In genomic region chr3:174253221-174253620, GRCh38 we compare ENCODE assay signal across 31 cellular contexts.
DNase-seq lines count a peak whose midpoint lies in the region; ATAC-seq, FAIRE-seq and TF ChIP-seq lines count a peak whose summit lies in the region.
"Had no signal": no experiment of that assay in that cellular context is flagged by ENCODE, and none has a peak within 500 bp of the region (broad histone marks: within the 10 kb centered on the region; RNA-seq: fewer than 3 reads in every experiment).

No MANE protein-coding gene starts in this region.

- H4K20me1 ChIP-seq in H1 (replicated peaks in 1 of 2; ENCODE audit: control insufficient read depth in 1 of 2, insufficient read depth in 2 of 2, low read length in 2 of 2), result no peaks in the 10 kb centered on the region

- no peaks in the 10 kb centered on the region for H3K79me1 ChIP-seq in H1 (ENCODE audit: low read depth, low read length)

- H3K36me3 ChIP-seq in H1 (ENCODE audit: control insufficient read depth in 2 of 4, insufficient read depth in 4 of 4, low read length in 3 of 4), result no peaks in the 10 kb centered on the region
- H3K36me3 ChIP-seq: ascending aorta, heart left ventricle, tibial artery had no signal

- 89% methylated on average over 2 of the region's 2 CpGs; no CpG with 5 or more reads in 1 of the 2 experiments for WGBS in H1 (ENCODE audit: extremely low coverage in 1 of 2, insufficient coverage in 1 of 2, insufficient read length in 1 of 2, insufficient replicate concordance in 2 of 2, low coverage in 1 of 2, low lambda C conversion rate in 2 of 2, missing lambda C conversion rate in 1 of 2), 2 experiments

- H2BK15ac ChIP-seq in H1 (ENCODE audit: low read length), result 0 out of 2 replicates have a peak overlapping the region, but pooled peaks have one; percentile 40

- H3K79me2 ChIP-seq in H1 (ENCODE audit: control insufficient read depth in 1 of 2, insufficient read depth in 2 of 2, low read length in 2 of 2), result no peaks in the 10 kb centered on the region

- H3K27ac Mint-ChIP-seq in activated CD8-positive, alpha-beta memory T cell treated with anti-CD3 and anti-CD28 coated beads, Interleukin-2, amount 10 ng/mL, durations not matched to agents 7 days and 5 days, result no peak overlapping the region
- H3K27ac Mint-ChIP-seq in mesothelial cell of epicardium, result no peak overlapping the region
- H3K27ac Mint-ChIP-seq: activated B cell treated with CpG ODN at 0.5 μM for 24 hours; activated naive CD8-positive, alpha-beta T cell; CD8-positive, alpha-beta memory T cell; stimulated activated naive CD8-positive, alpha-beta T cell treated with anti-CD3 and anti-CD28 coated beads, Interleukin-15, Interleukin-2, amounts not matched to agents 100 ng/mL and 50 ng/mL, for 24 hours had no signal

- TF ChIP-seq RAD21 in H1 (IDR thresholded peaks at IDR 0.05 in 1 of 2, conservative IDR thresholded peaks at IDR 0.05 in 1 of 2; ENCODE audit: low read depth in 2 of 2, low read length in 2 of 2), result no peak

- H3K27ac ChIP-seq in H1 (ENCODE audit: low read depth, low read length), result no peak overlapping the region
- H3K27ac ChIP-seq: 22Rv1, ascending aorta, dorsolateral prefrontal cortex, epithelial cell of prostate, heart left ventricle, tibial artery had no signal

- H2AK5ac ChIP-seq in H1 (ENCODE audit: low read depth, low read length), result no peak overlapping the region

- no peak overlapping the region for H3K14ac ChIP-seq in H1 (ENCODE audit: insufficient read length)

- H2BK20ac ChIP-seq in H1 (ENCODE audit: low read length), result 0 out of 2 replicates have a peak overlapping the region, but pooled peaks have one; percentile 83

- TF ChIP-seq EP300 in H1 (IDR thresholded peaks at IDR 0.05; ENCODE audit: borderline replicate concordance in 1 of 2, low read depth in 2 of 2, low read length in 2 of 2), result no peak

- no peak for TF ChIP-seq POLR2A in H1 (IDR thresholded peaks at IDR 0.05; ENCODE audit: control extremely low read depth in 1 of 2, low read depth in 2 of 2, low read length in 2 of 2)

- H3K4me2 ChIP-seq in H1 (ENCODE audit: insufficient read depth in 1 of 2, low read depth in 2 of 2, low read length in 2 of 2), result no peak overlapping the region

- H3K27me3 ChIP-seq in H1 (replicated peaks in 1 of 4; ENCODE audit: control insufficient read depth in 3 of 4, extremely low read depth in 1 of 4, insufficient read depth in 3 of 4, low read length in 3 of 4), result no peaks in the 10 kb centered on the region
- H3K27me3 ChIP-seq: ascending aorta, dorsolateral prefrontal cortex, heart left ventricle, tibial artery had no signal

- H3K4me1 ChIP-seq in H1 (replicated peaks in 1 of 4; ENCODE audit: control insufficient read depth in 3 of 4, insufficient read depth in 4 of 4, low read length in 3 of 4), result peaks cover 0 to 3% (median 0%) of the 10 kb centered on the region in 4 experiments; a peak in 1 of 7 replicates

- no peak overlapping the region for H3K4me3 ChIP-seq in H1 (ENCODE audit: extremely low read depth in 1 of 4, insufficient read depth in 2 of 4, low read depth in 3 of 4, low read length in 4 of 4)
- H3K4me3 ChIP-seq: ascending aorta, dorsolateral prefrontal cortex, heart left ventricle, tibial artery had no signal

- H3K23me2 ChIP-seq in H1 (ENCODE audit: low read depth, low read length), result no peaks in the 10 kb centered on the region

- H4K5ac ChIP-seq in H1 (ENCODE audit: insufficient read length, low read depth, low read length), result no peak overlapping the region

- no peaks in the 10 kb centered on the region for H3K4me1 Mint-ChIP-seq in activated CD8-positive, alpha-beta memory T cell treated with anti-CD3 and anti-CD28 coated beads, Interleukin-2, amount 10 ng/mL, durations not matched to agents 7 days and 5 days
- H3K4me1 Mint-ChIP-seq in mesothelial cell of epicardium, result peaks cover 20% of the 10 kb centered on the region
- H3K4me1 Mint-ChIP-seq: activated B cell treated with CpG ODN at 0.5 μM for 24 hours; CD8-positive, alpha-beta memory T cell; central memory CD8-positive, alpha-beta T cell had no signal

- no peak for ATAC-seq in activated CD8-positive, alpha-beta memory T cell treated with anti-CD3 and anti-CD28 coated beads, Interleukin-2, amount 10 ng/mL, durations not matched to agents 7 days and 5 days
- no peak for ATAC-seq in HG02642 (IDR thresholded peaks at IDR 0.05; ENCODE audit: poor library complexity, unreplicated experiment)
- ATAC-seq: heart left ventricle, right cardiac atrium had no signal

- no peak overlapping the region for H3K56ac ChIP-seq in H1 (replicated peaks; ENCODE audit: insufficient read length, low read depth, low read length)

- 0 out of 4 replicates have a peak, but pooled peaks cover 2 to 3% of the 10 kb centered on the region in 2 experiments for H3K9me3 ChIP-seq in H1 (ENCODE audit: insufficient read depth in 2 of 2, low read depth in 1 of 2, low read length in 1 of 2)
- H3K9me3 ChIP-seq: tibial artery had no signal

- H2BK120ac ChIP-seq in H1 (replicated peaks; ENCODE audit: low read depth, low read length), result peak overlapping the region; percentile 64

- H2AFZ ChIP-seq in H1 (ENCODE audit: low read length), result no peak overlapping the region

- no peak for FAIRE-seq in H1 (lab: Jason Lieb, UNC)
- FAIRE-seq: HTR-8/SVneo had no signal

- H3K27me3 Mint-ChIP-seq in activated CD8-positive, alpha-beta memory T cell treated with anti-CD3 and anti-CD28 coated beads, Interleukin-2, amount 10 ng/mL, durations not matched to agents 7 days and 5 days, result no peaks in the 10 kb centered on the region
- no peaks in the 10 kb centered on the region for H3K27me3 Mint-ChIP-seq in mesothelial cell of epicardium (ENCODE audit: low read depth)
- H3K27me3 Mint-ChIP-seq: activated B cell treated with CpG ODN at 0.5 μM for 24 hours; activated naive CD8-positive, alpha-beta T cell; CD8-positive, alpha-beta memory T cell; central memory CD8-positive, alpha-beta T cell; stimulated activated naive CD8-positive, alpha-beta T cell treated with anti-CD3 and anti-CD28 coated beads, Interleukin-15, Interleukin-2, amounts not matched to agents 100 ng/mL and 50 ng/mL, for 24 hours had no signal

- TF ChIP-seq CTCF in H1 (IDR thresholded peaks at IDR 0.05; ENCODE audit: control extremely low read depth in 1 of 3, insufficient read depth in 1 of 3, low read depth in 1 of 3, low read length in 3 of 3) (no peak), mesothelial cell of epicardium (IDR thresholded peaks at IDR 0.05; ENCODE audit: unreplicated experiment) (no peak)

- H3K9ac ChIP-seq in H1 (replicated peaks in 1 of 4; ENCODE audit: extremely low read depth in 1 of 4, low read depth in 3 of 4, low read length in 3 of 4), result no peak overlapping the region

- no peaks in the 10 kb centered on the region for H3K36me3 Mint-ChIP-seq in activated CD8-positive, alpha-beta memory T cell treated with anti-CD3 and anti-CD28 coated beads, Interleukin-2, amount 10 ng/mL, durations not matched to agents 7 days and 5 days
- no peaks in the 10 kb centered on the region for H3K36me3 Mint-ChIP-seq in mesothelial cell of epicardium
- H3K36me3 Mint-ChIP-seq: activated naive CD8-positive, alpha-beta T cell; CD8-positive, alpha-beta memory T cell had no signal

- no peak overlapping the region for H3K4me3 Mint-ChIP-seq in activated CD8-positive, alpha-beta memory T cell treated with anti-CD3 and anti-CD28 coated beads, Interleukin-2, amount 10 ng/mL, durations not matched to agents 7 days and 5 days
- no peak overlapping the region for H3K4me3 Mint-ChIP-seq in mesothelial cell of epicardium
- H3K4me3 Mint-ChIP-seq: activated B cell treated with CpG ODN at 0.5 μM for 24 hours; activated naive CD8-positive, alpha-beta T cell; CD8-positive, alpha-beta memory T cell; central memory CD8-positive, alpha-beta T cell; stimulated activated naive CD8-positive, alpha-beta T cell treated with anti-CD3 and anti-CD28 coated beads, Interleukin-15, Interleukin-2, amounts not matched to agents 100 ng/mL and 50 ng/mL, for 24 hours had no signal

- POLR2A ChIA-PET in H1 (lab: Charles Lee; ENCODE audit: partially characterized antibody), result interaction anchor here (1.3 to 1.4 kb wide), 2 partner anchors 11 to 21 kb away, joined by 3 read pairs; no protein-coding TSS in a partner anchor

- H3K23ac ChIP-seq in H1 (ENCODE audit: insufficient read length), result no peak overlapping the region

- CTCF ChIA-PET in H1 (lab: Charles Lee; ENCODE audit: partially characterized antibody), result interaction anchor here (0.7 kb wide), 1 partner anchor 309 kb away, joined by 3 read pairs; no protein-coding TSS in a partner anchor
- CTCF ChIA-PET in activated CD8-positive, alpha-beta memory T cell treated with anti-CD3 and anti-CD28 coated beads, Interleukin-2, amount 10 ng/mL, durations not matched to agents 7 days and 5 days (lab: Charles Lee), result no interaction called here

- H3K4ac ChIP-seq in H1 (replicated peaks; ENCODE audit: insufficient read length, low read depth, low read length), result peak overlapping the region; percentile 53

- H4K91ac ChIP-seq in H1 (replicated peaks; ENCODE audit: insufficient read length, low read length), result no peak overlapping the region

- H2BK12ac ChIP-seq in H1 (ENCODE audit: low read depth, low read length), result no peak overlapping the region

- peaks cover 7% of the 10 kb centered on the region for H3K9me3 Mint-ChIP-seq in activated CD8-positive, alpha-beta memory T cell treated with anti-CD3 and anti-CD28 coated beads, Interleukin-2, amount 10 ng/mL, durations not matched to agents 7 days and 5 days (ENCODE audit: low read depth)
- peaks cover 12% of the 10 kb centered on the region for H3K9me3 Mint-ChIP-seq in mesothelial cell of epicardium
- H3K9me3 Mint-ChIP-seq: stimulated activated naive CD8-positive, alpha-beta T cell treated with anti-CD3 and anti-CD28 coated beads, Interleukin-15, Interleukin-2, amounts not matched to agents 100 ng/mL and 50 ng/mL, for 24 hours had no signal

- H3K18ac ChIP-seq in H1 (ENCODE audit: extremely low read depth, low read length), result no peak overlapping the region

- peak; percentile 7 for DNase-seq in NCI-H146 (lab: John Stamatoyannopoulos, UW)
- no peak for DNase-seq in NCI-H146 treated with DMSO at 0.1 percent for 48 hours (lab: John Stamatoyannopoulos, UW; ENCODE audit: unreplicated experiment)
- peak; percentile 85 for DNase-seq in NCI-H69 (lab: John Stamatoyannopoulos, UW)
- no peak for DNase-seq in H1 (ENCODE audit: low read depth in 1 of 2, low spot score in 2 of 2)
- DNase-seq in activated CD8-positive, alpha-beta memory T cell treated with anti-CD3 and anti-CD28 coated beads, Interleukin-2, amount 10 ng/mL, durations not matched to agents 7 days and 5 days, result no peak
- no peak for DNase-seq in mesothelial cell of epicardium (ENCODE audit: low spot score in 2 of 2, unreplicated experiment in 2 of 2)
- DNase-seq in NCI-H2196 (lab: John Stamatoyannopoulos, UW; ENCODE audit: unreplicated experiment), result no peak
- DNase-seq: activated B cell treated with CpG ODN at 0.5 μM for 24 hours; activated CD8-positive, alpha-beta memory T cell treated with anti-CD3 and anti-CD28 coated beads, Interleukin-2, amount 50 U/mL, for 4 hours; AML-193; CD8-positive, alpha-beta memory T cell; DMS53; dorsolateral prefrontal cortex; heart left ventricle; KBM-7; kidney glomerular epithelial cell; MM.1S; NCI-H1417 treated with DMSO at 0.1 percent for 48 hours; NCI-H748 treated with DMSO at 0.1 percent for 48 hours; right cardiac atrium; stimulated activated CD4-positive, alpha-beta T cell treated with anti-CD3 and anti-CD28 coated beads, Interleukin-12 subunit alpha, Interleukin-12 subunit beta, amount 100 ng/mL, for 4 hours; SW 1271; tibial artery had no signal

- H2BK5ac ChIP-seq in H1 (ENCODE audit: low read depth, low read length), result peak overlapping the region; percentile 48; the same call in 1 of the 2 replicates

- no peak overlapping the region for H4K8ac ChIP-seq in H1 (ENCODE audit: extremely low read depth, insufficient read depth, low read length)

Comparison
In these comparisons a context has a peak if more than half of its experiments do, and no peak if none do; other contexts are left out.
1. DNase-seq: peak in NCI-H146 (single experiment) and NCI-H69 (single experiment); none in NCI-H146 treated with DMSO at 0.1 percent for 48 hours (single experiment), H1 (0 of 2), activated CD8-positive, alpha-beta memory T cell treated with anti-CD3 and anti-CD28 coated beads, Interleukin-2, amount 10 ng/mL, durations not matched to agents 7 days and 5 days (single experiment), mesothelial cell of epicardium (0 of 2) and NCI-H2196 (single experiment).